Comparison of ENCODE assay signal across 1 cellular context in the genomic region with DNA sequence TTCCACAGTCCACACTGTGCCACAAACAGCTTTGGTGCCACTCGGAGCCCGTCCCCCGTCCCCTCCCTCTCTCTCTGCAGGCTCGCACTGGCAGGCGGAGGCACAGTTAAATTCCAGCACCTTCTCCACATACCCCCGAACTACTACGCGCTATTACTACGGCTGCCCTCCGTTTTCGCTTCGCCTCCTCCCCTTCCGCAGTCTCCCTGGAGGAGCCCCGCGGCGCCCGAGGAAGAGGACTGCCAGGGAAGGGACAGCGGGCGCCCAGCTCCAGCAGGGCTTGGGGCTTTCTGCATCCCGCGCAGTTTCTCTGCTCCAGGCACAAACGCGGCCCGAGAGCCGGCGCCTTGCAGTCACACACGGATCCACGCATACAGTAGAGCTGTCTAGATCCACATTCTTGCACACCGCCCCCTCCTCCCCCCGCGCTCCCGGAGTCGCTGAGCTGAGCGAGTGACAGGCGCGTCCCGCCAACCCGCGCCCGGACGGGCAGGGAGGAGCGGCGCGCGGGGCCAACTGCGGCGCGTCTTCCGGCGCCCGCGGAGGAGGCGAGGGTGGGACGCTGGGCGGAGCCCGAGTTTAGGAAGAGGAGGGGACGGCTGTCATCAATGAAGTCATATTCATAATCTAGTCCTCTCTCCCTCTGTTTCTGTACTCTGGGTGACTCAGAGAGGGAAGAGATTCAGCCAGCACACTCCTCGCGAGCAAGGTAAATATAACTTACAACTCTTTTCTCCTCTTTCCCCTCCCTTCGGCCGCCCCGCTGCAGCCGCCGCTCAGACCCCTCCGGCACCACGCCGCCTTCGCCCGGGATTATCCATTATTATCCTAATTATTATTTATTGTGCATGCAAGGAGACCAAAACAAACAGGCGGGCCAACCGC.
A peak's percentile ranks its signal among the peaks of the same experiment; 100 is the strongest.
TF ChIP-seq lines count a peak whose summit lies in the region.

A gene (plus strand): TSS at position 652 of the 885 bp plus-strand sequence. CDS start 13,676 bp downstream, outside the sequence.

TF ChIP-seq in HepG2, 621 proteins besides CTCF, POLR2A, EP300 and RAD21 (continued from another document and continues in another):
- TF ChIP-seq, protein P1, sequence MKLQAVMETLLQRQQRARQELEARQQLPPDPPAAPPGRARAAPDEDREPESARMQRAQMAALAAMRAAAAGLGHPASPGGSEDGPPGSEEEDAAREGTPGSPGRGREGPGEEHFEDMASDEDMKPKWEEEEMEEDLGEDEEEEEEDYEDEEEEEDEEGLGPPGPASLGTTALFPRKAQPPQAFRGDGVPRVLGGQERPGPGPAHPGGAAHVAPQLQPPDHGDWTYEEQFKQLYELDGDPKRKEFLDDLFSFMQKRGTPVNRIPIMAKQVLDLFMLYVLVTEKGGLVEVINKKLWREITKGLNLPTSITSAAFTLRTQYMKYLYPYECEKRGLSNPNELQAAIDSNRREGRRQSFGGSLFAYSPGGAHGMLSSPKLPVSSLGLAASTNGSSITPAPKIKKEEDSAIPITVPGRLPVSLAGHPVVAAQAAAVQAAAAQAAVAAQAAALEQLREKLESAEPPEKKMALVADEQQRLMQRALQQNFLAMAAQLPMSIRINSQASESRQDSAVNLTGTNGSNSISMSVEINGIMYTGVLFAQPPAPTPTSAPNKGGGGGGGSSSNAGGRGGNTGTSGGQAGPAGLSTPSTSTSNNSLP (IDR thresholded peaks at IDR 0.05; ENCODE audit: low read depth, low read length), result no peak
- TF ChIP-seq GABPA (IDR thresholded peaks at IDR 0.05; ENCODE audit: low read depth, low read length) (peak; percentile 40; the same call in 1 of the 2 replicates), GABPA (CRISPR knock-in tag; IDR thresholded peaks at IDR 0.05; ENCODE audit: low read depth) (no peak), AGO1 (IDR thresholded peaks at IDR 0.05; ENCODE audit: low read depth, low read length, poor library complexity, severe bottlenecking) (no peak), CBX2 (IDR thresholded peaks at IDR 0.05; ENCODE audit: low read depth, low read length) (no peak), CBX2 (CRISPR knock-in tag; IDR thresholded peaks at IDR 0.05; ENCODE audit: low read depth) (no peak), RBAK (CRISPR knock-in tag; IDR thresholded peaks at IDR 0.05) (no peak), FOXA1 (IDR thresholded peaks at IDR 0.05) (no peak), FOXA1 (CRISPR knock-in tag; IDR thresholded peaks at IDR 0.05) (no peak), IKZF1 (IDR thresholded peaks at IDR 0.05) (no peak), HOXA9 (CRISPR knock-in tag; IDR thresholded peaks at IDR 0.05; ENCODE audit: borderline replicate concordance) (no peak), POLR2G (IDR thresholded peaks at IDR 0.05; ENCODE audit: low read depth, low read length) (peak; percentile 50), MEF2D (CRISPR knock-in tag; IDR thresholded peaks at IDR 0.05) (no peak), KDM3A (CRISPR knock-in tag; IDR thresholded peaks at IDR 0.05; ENCODE audit: low read depth) (no peak), ZFP41 (CRISPR knock-in tag; IDR thresholded peaks at IDR 0.05; ENCODE audit: borderline replicate concordance) (no peak), RCOR2 (CRISPR knock-in tag; IDR thresholded peaks at IDR 0.05) (no peak), CHCHD3 (CRISPR knock-in tag; IDR thresholded peaks at IDR 0.05) (no peak), MTF2 (CRISPR knock-in tag; IDR thresholded peaks at IDR 0.05; ENCODE audit: borderline replicate concordance) (no peak), RFX5 (IDR thresholded peaks at IDR 0.05; ENCODE audit: low read depth, low read length) (no peak), HOXA5 (CRISPR knock-in tag; IDR thresholded peaks at IDR 0.05) (no peak), LCORL (IDR thresholded peaks at IDR 0.05) (no peak), LCORL (CRISPR knock-in tag; IDR thresholded peaks at IDR 0.05) (peak; percentile 37; the same call in 1 of the 2 replicates), ZSCAN25 (CRISPR knock-in tag; IDR thresholded peaks at IDR 0.05) (peak; percentile 34; the same call in 1 of the 2 replicates), TMF1 (CRISPR knock-in tag; IDR thresholded peaks at IDR 0.05; ENCODE audit: low read depth) (no peak), TEAD2 (CRISPR knock-in tag; IDR thresholded peaks at IDR 0.05) (no peak), MAFK (conservative IDR thresholded peaks at IDR 0.05 in 1 of 2, IDR thresholded peaks at IDR 0.05 in 1 of 2; ENCODE audit: low read length in 2 of 2) (no peak), NR2F1 (CRISPR knock-in tag; IDR thresholded peaks at IDR 0.05) (no peak), HDAC2 (CRISPR knock-in tag; IDR thresholded peaks at IDR 0.05) (peak; percentile 59), ATF7-NPFF (CRISPR knock-in tag; IDR thresholded peaks at IDR 0.05; ENCODE audit: low read depth) (no peak), FOXC1 (CRISPR knock-in tag; IDR thresholded peaks at IDR 0.05; ENCODE audit: borderline replicate concordance) (no peak; the same call in 1 of the 2 replicates), ZNF761 (CRISPR knock-in tag; conservative IDR thresholded peaks at IDR 0.05) (no peak; the same call in 1 of the 2 replicates), ZNF431 (CRISPR knock-in tag; IDR thresholded peaks at IDR 0.05; ENCODE audit: borderline replicate concordance, low read depth) (no peak), ZNF354B (CRISPR knock-in tag; IDR thresholded peaks at IDR 0.05) (no peak), SRF (IDR thresholded peaks at IDR 0.05; ENCODE audit: low read depth, low read length) (no peak), ZFP62 (CRISPR knock-in tag; IDR thresholded peaks at IDR 0.05) (no peak), ZNF577 (CRISPR knock-in tag; IDR thresholded peaks at IDR 0.05; ENCODE audit: borderline replicate concordance, low read depth) (no peak), SAP130 (CRISPR knock-in tag; IDR thresholded peaks at IDR 0.05; ENCODE audit: low read depth) (peak; percentile 94), ARNT2 (CRISPR knock-in tag; IDR thresholded peaks at IDR 0.05; ENCODE audit: low read depth) (no peak), HCFC1 (IDR thresholded peaks at IDR 0.05; ENCODE audit: low read depth, low read length) (no peak), NFRKB (IDR thresholded peaks at IDR 0.05) (no peak), ASH2L (IDR thresholded peaks at IDR 0.05; ENCODE audit: insufficient read length, low read depth, low read length) (peak; percentile 37), IRX3 (CRISPR knock-in tag; IDR thresholded peaks at IDR 0.05; ENCODE audit: borderline replicate concordance, low read depth) (no peak), ZNF10 (CRISPR knock-in tag; IDR thresholded peaks at IDR 0.05; ENCODE audit: borderline replicate concordance, low read depth) (no peak), ZNF383 (CRISPR knock-in tag; IDR thresholded peaks at IDR 0.05; ENCODE audit: borderline replicate concordance) (no peak), ZFP90 (CRISPR knock-in tag; IDR thresholded peaks at IDR 0.05; ENCODE audit: borderline replicate concordance) (no peak), ZNF101 (CRISPR knock-in tag; IDR thresholded peaks at IDR 0.05; ENCODE audit: borderline replicate concordance, low read depth) (no peak), ZNF160 (CRISPR knock-in tag; IDR thresholded peaks at IDR 0.05) (no peak), JDP2 (CRISPR knock-in tag; IDR thresholded peaks at IDR 0.05; ENCODE audit: borderline replicate concordance) (no peak)
- TF ChIP-seq, protein P2, sequence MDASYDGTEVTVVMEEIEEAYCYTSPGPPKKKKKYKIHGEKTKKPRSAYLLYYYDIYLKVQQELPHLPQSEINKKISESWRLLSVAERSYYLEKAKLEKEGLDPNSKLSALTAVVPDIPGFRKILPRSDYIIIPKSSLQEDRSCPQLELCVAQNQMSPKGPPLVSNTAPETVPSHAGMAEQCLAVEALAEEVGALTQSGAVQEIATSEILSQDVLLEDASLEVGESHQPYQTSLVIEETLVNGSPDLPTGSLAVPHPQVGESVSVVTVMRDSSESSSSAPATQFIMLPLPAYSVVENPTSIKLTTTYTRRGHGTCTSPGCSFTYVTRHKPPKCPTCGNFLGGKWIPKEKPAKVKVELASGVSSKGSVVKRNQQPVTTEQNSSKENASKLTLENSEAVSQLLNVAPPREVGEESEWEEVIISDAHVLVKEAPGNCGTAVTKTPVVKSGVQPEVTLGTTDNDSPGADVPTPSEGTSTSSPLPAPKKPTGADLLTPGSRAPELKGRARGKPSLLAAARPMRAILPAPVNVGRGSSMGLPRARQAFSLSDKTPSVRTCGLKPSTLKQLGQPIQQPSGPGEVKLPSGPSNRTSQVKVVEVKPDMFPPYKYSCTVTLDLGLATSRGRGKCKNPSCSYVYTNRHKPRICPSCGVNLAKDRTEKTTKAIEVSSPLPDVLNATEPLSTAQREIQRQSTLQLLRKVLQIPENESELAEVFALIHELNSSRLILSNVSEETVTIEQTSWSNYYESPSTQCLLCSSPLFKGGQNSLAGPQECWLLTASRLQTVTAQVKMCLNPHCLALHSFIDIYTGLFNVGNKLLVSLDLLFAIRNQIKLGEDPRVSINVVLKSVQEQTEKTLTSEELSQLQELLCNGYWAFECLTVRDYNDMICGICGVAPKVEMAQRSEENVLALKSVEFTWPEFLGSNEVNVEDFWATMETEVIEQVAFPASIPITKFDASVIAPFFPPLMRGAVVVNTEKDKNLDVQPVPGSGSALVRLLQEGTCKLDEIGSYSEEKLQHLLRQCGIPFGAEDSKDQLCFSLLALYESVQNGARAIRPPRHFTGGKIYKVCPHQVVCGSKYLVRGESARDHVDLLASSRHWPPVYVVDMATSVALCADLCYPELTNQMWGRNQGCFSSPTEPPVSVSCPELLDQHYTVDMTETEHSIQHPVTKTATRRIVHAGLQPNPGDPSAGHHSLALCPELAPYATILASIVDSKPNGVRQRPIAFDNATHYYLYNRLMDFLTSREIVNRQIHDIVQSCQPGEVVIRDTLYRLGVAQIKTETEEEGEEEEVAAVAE (CRISPR knock-in tag; IDR thresholded peaks at IDR 0.05; ENCODE audit: borderline replicate concordance), result no peak
- TF ChIP-seq, protein P3, sequence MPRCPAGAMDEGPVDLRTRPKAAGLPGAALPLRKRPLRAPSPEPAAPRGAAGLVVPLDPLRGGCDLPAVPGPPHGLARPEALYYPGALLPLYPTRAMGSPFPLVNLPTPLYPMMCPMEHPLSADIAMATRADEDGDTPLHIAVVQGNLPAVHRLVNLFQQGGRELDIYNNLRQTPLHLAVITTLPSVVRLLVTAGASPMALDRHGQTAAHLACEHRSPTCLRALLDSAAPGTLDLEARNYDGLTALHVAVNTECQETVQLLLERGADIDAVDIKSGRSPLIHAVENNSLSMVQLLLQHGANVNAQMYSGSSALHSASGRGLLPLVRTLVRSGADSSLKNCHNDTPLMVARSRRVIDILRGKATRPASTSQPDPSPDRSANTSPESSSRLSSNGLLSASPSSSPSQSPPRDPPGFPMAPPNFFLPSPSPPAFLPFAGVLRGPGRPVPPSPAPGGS (CRISPR knock-in tag; IDR thresholded peaks at IDR 0.05), result 0 out of 2 replicates have a peak, but pooled peaks have one; percentile 44
- TF ChIP-seq, protein P4, sequence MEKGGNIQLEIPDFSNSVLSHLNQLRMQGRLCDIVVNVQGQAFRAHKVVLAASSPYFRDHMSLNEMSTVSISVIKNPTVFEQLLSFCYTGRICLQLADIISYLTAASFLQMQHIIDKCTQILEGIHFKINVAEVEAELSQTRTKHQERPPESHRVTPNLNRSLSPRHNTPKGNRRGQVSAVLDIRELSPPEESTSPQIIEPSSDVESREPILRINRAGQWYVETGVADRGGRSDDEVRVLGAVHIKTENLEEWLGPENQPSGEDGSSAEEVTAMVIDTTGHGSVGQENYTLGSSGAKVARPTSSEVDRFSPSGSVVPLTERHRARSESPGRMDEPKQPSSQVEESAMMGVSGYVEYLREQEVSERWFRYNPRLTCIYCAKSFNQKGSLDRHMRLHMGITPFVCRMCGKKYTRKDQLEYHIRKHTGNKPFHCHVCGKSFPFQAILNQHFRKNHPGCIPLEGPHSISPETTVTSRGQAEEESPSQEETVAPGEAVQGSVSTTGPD (CRISPR knock-in tag; IDR thresholded peaks at IDR 0.05), result no peak
- TF ChIP-seq, protein P5, sequence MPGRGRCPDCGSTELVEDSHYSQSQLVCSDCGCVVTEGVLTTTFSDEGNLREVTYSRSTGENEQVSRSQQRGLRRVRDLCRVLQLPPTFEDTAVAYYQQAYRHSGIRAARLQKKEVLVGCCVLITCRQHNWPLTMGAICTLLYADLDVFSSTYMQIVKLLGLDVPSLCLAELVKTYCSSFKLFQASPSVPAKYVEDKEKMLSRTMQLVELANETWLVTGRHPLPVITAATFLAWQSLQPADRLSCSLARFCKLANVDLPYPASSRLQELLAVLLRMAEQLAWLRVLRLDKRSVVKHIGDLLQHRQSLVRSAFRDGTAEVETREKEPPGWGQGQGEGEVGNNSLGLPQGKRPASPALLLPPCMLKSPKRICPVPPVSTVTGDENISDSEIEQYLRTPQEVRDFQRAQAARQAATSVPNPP (CRISPR knock-in tag; IDR thresholded peaks at IDR 0.05), result no peak
- TF ChIP-seq, protein P6, sequence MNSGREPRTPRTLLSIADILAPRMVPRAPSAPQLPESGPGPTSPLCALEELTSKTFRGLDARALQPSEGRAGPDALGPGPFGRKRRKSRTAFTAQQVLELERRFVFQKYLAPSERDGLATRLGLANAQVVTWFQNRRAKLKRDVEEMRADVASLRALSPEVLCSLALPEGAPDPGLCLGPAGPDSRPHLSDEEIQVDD (CRISPR knock-in tag; IDR thresholded peaks at IDR 0.05; ENCODE audit: borderline replicate concordance), result no peak
- TF ChIP-seq, protein P7, sequence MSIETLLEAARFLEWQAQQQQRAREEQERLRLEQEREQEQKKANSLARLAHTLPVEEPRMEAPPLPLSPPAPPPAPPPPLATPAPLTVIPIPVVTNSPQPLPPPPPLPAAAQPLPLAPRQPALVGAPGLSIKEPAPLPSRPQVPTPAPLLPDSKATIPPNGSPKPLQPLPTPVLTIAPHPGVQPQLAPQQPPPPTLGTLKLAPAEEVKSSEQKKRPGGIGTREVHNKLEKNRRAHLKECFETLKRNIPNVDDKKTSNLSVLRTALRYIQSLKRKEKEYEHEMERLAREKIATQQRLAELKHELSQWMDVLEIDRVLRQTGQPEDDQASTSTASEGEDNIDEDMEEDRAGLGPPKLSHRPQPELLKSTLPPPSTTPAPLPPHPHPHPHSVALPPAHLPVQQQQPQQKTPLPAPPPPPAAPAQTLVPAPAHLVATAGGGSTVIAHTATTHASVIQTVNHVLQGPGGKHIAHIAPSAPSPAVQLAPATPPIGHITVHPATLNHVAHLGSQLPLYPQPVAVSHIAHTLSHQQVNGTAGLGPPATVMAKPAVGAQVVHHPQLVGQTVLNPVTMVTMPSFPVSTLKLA (IDR thresholded peaks at IDR 0.05), result no peak
- TF ChIP-seq, protein P8, sequence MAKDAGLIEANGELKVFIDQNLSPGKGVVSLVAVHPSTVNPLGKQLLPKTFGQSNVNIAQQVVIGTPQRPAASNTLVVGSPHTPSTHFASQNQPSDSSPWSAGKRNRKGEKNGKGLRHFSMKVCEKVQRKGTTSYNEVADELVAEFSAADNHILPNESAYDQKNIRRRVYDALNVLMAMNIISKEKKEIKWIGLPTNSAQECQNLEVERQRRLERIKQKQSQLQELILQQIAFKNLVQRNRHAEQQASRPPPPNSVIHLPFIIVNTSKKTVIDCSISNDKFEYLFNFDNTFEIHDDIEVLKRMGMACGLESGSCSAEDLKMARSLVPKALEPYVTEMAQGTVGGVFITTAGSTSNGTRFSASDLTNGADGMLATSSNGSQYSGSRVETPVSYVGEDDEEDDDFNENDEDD (CRISPR knock-in tag; IDR thresholded peaks at IDR 0.05; ENCODE audit: borderline replicate concordance), result peak; percentile 67; the same call in 1 of the 2 replicates
- TF ChIP-seq, protein P9, sequence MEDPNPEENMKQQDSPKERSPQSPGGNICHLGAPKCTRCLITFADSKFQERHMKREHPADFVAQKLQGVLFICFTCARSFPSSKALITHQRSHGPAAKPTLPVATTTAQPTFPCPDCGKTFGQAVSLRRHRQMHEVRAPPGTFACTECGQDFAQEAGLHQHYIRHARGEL (CRISPR knock-in tag; IDR thresholded peaks at IDR 0.05), result no peak
